Comparison of ENCODE assay signal across 7 cellular contexts in the genomic region with DNA sequence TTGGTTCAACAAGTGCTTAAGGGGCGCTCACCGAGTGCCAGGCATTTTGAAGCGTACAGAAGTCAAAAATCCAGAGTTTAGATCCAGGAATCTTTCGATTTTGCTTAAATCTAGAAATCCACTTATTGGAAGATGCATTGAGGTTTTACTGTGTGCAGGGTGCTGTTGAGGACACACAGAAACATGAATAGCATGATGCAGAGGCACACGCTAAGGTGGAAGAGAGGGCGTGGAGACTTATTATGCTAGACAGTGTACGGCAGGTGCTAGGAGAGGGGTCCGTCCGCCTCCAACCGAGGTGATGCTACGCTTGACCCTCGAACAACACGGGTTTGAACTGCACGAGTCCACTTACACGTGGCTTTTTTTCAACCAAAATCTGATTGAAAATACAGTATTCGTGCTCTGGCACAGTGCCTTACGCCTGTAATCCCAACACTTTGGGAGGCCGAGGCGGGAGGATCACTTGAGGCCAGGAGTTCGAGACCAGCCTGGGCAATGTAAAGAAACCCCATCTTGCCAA. TPM values are rescaled to one million over a fixed set of nuclear protein-coding genes. Genes with fewer than 3 reads are reported as not detected.
DNase-seq lines count a peak whose midpoint lies in the region; ATAC-seq, FAIRE-seq and TF ChIP-seq lines count a peak whose summit lies in the region.

No MANE protein-coding gene starts in this region.

- H3K27me3 ChIP-seq in adrenal gland (no peaks in the 10 kb centered on the region), keratinocyte (ENCODE audit: control insufficient read depth, extremely low read depth, insufficient read depth, low read length) (no peaks in the 10 kb centered on the region)

- peak overlapping the region; percentile 60 to 91 (median 87) for H3K27ac Mint-ChIP-seq in IgD-negative memory B cell

- H3K36me3 Mint-ChIP-seq in IgD-negative memory B cell: no peaks in the 10 kb centered on the region

- WGBS in adrenal gland, 4 donors: 19 to 32% (median 24%) methylated on average over 18 to 20 of the region's 20 CpGs

- no peak for TF ChIP-seq CTCF in adrenal gland (IDR thresholded peaks at IDR 0.05)
- TF ChIP-seq CTCF in keratinocyte (optimal IDR thresholded peaks at IDR 0.05 in 1 of 3, IDR thresholded peaks at IDR 0.05 in 1 of 3, conservative IDR thresholded peaks at IDR 0.05 in 1 of 3; ENCODE audit: extremely low read depth in 1 of 3, insufficient read depth in 2 of 3, low read length in 3 of 3): no peak

- intact Hi-C loops in adrenal gland (cut with DNase I): loop anchor here in 1 of 2 donors (5.0 to 10.0 kb wide), 2 partner anchors 134 kb away; partner anchors contain the start of gene NHLRC1

- no peak for FAIRE-seq in keratinocyte (lab: Jason Lieb, UNC)

- peaks cover 1% of the 10 kb centered on the region for H3K27me3 Mint-ChIP-seq in IgD-negative memory B cell

- H3K4me2 ChIP-seq in keratinocyte (ENCODE audit: control insufficient read depth, extremely low read depth, insufficient read depth, low read depth, low read length): peak overlapping the region; percentile 91

- H3K4me1 ChIP-seq in adrenal gland (replicated peaks in 1 of 2): peaks cover 24 to 39% of the 10 kb centered on the region in 2 donors
- peaks cover 36% of the 10 kb centered on the region for H3K4me1 ChIP-seq in keratinocyte (ENCODE audit: control insufficient read depth, extremely low read depth, insufficient read depth, low read length)

- peak overlapping the region; percentile 77 to 99 (median 97) for H3K27ac ChIP-seq in adrenal gland
- H3K27ac ChIP-seq in keratinocyte (ENCODE audit: control insufficient read depth, insufficient read depth, low read length): peak overlapping the region; percentile 94
- H3K27ac ChIP-seq in substantia nigra (ENCODE audit: low read depth, low read length, poor library complexity, severe bottlenecking): peak overlapping the region; percentile 96

- dilution Hi-C loops in keratinocyte (cut with MboI; ENCODE audit: extremely low pct_ligation_motif_present, low sequenced_read_pairs): no loop called here

- H3K36me3 ChIP-seq in adrenal gland (replicated peaks in 1 of 2) (no peaks in the 10 kb centered on the region), keratinocyte (ENCODE audit: control insufficient read depth in 2 of 2, extremely low read depth in 1 of 2, insufficient read depth in 2 of 2, low read length in 2 of 2) (peaks cover 2 to 3% of the 10 kb centered on the region in 2 experiments)

- no peaks in the 10 kb centered on the region for H4K20me1 ChIP-seq in keratinocyte (ENCODE audit: control insufficient read depth, extremely low read depth, insufficient read depth, low read length)

- H3K4me3 ChIP-seq in adrenal gland: peak overlapping the region; percentile 27 to 75 (median 58)
- H3K4me3 ChIP-seq in keratinocyte (ENCODE audit: control insufficient read depth in 2 of 3, extremely low read depth in 1 of 3, insufficient read depth in 2 of 3, low read depth in 1 of 3, low read length in 3 of 3): peak overlapping the region; percentile 58 to 90 (median 79)

- peaks cover 27 to 38% (median 32%) of the 10 kb centered on the region in 3 donors for H3K4me1 Mint-ChIP-seq in IgD-negative memory B cell

- ATAC-seq in HG02642 (IDR thresholded peaks at IDR 0.05; ENCODE audit: poor library complexity, unreplicated experiment): no peak
- ATAC-seq in GM21529 (IDR thresholded peaks at IDR 0.05; ENCODE audit: unreplicated experiment): no peak

- H3K9me1 ChIP-seq in keratinocyte (ENCODE audit: control insufficient read depth, extremely low read depth, insufficient read depth, low read length): no peaks in the 10 kb centered on the region

- DNase-seq in adrenal gland: peak in 4 of 7 donors; percentile 27 to 52 (median 30)
- DNase-seq in keratinocyte (ENCODE audit: low read depth, low spot score): no peak
- DNase-seq in substantia nigra (lab: John Stamatoyannopoulos, UW): peak in 12 of 49 donors; percentile 6 to 44 (median 24)
- no peak for DNase-seq in GOT3 (lab: John Stamatoyannopoulos, UW)

- H3K4me3 Mint-ChIP-seq in IgD-negative memory B cell: peak overlapping the region; percentile 94 to 99 (median 98)

- peak overlapping the region; percentile 17 for H2AFZ ChIP-seq in keratinocyte (ENCODE audit: control insufficient read depth, low read length)

- TF ChIP-seq POLR2A in adrenal gland (IDR thresholded peaks at IDR 0.05): no peak

- H3K9me3 Mint-ChIP-seq in IgD-negative memory B cell: peaks cover 0 to 2% (median 0%) of the 10 kb centered on the region in 3 donors

- peaks cover 54% of the 10 kb centered on the region for H3K79me2 ChIP-seq in keratinocyte (ENCODE audit: control insufficient read depth, insufficient read depth, low read length)

- H3K9me3 ChIP-seq in adrenal gland (replicated peaks in 1 of 3): no peaks in the 10 kb centered on the region
- H3K9me3 ChIP-seq in keratinocyte (ENCODE audit: control insufficient read depth, low read depth, low read length): no peaks in the 10 kb centered on the region

- H3K9ac ChIP-seq in keratinocyte (ENCODE audit: control insufficient read depth, extremely low read depth, insufficient read depth, low read length): peak overlapping the region; percentile 90

RNA-seq across cellular contexts. Expression of gene KIF13A, which starts 1.0 kb away (rescaled TPM):
- polyA plus RNA-seq in IgD-negative memory B cell (1.4 TPM), adrenal gland (10 to 100 TPM; 17.4 to 25.3 (median 17.9) TPM), keratinocyte (90.1 to 106 TPM (median 96.2 TPM) in 3 replicates)
- total RNA-seq in adrenal gland: 10 to 100 TPM; 27.3 to 91.6 (median 57.6) TPM
- polyA plus RNA-seq in keratinocyte (2011; ENCODE audit: low read depth): 40.6 TPM
- 81.7 and 104 TPM in 2 replicates for polyA plus RNA-seq in keratinocyte (2011; cell fraction: cytosol; rRNA removed)
- polyA plus RNA-seq in keratinocyte (2011; cell fraction: nucleus; rRNA removed): 149 and 161 TPM in 2 replicates
- 51.2 and 90.2 TPM in 2 replicates for polyA plus RNA-seq in keratinocyte (2012; ENCODE audit: low replicate concordance)
- 87.5 to 126 TPM (median 106 TPM) in 3 replicates for polyA minus RNA-seq in keratinocyte
- 73.3 TPM for polyA minus RNA-seq in keratinocyte (2011; cell fraction: cytosol; rRNA and poly(A)+ RNA removed)
- polyA minus RNA-seq in keratinocyte (2011; cell fraction: nucleus; rRNA and poly(A)+ RNA removed): 171 and 308 TPM in 2 replicates

Comparison
In these comparisons a context has a peak if more than half of its experiments do, and no peak if none do; other contexts are left out.
1. DNase-seq: peak in adrenal gland (4 of 7); none in keratinocyte (single experiment) and GOT3 (single experiment).
2. Peak in every context shown above with its lines, with median percentiles within 50 percentile points of each other: H3K27ac ChIP-seq.